1 cellular context compared by ENCODE assay signal in the genomic region with DNA sequence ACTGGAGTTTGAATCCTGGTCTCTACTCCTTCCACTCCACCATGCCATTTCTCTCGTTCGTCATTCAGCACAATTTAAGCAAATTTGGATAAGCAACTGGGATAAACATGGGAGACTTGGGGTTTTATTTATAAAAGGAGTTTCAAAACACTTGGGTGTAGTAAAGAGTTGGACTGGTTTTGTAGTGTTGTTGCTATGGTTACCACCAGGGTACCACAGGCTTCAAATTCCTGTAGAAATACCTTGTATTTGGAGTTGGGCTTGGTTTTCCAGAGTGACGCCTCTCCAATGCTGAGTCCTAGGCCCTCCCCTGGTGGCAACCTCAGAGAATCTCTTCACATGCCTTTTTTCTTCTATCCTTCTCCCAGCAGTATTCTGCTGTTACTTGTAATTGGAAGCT.
TF ChIP-seq lines count a peak whose summit lies in the region.

No MANE protein-coding gene starts in this region.

TF ChIP-seq in HepG2, 621 proteins besides CTCF, POLR2A, EP300 and RAD21:
- no peak for TF ChIP-seq ZNF567 (CRISPR knock-in tag; IDR thresholded peaks at IDR 0.05; ENCODE audit: borderline replicate concordance)
- TF ChIP-seq ZNF430 (CRISPR knock-in tag; IDR thresholded peaks at IDR 0.05) = no peak
- no peak for TF ChIP-seq SMAD3 (CRISPR knock-in tag; IDR thresholded peaks at IDR 0.05)
- no peak for TF ChIP-seq ZNF75D (CRISPR knock-in tag; IDR thresholded peaks at IDR 0.05; ENCODE audit: borderline replicate concordance)
- peak; percentile 29; the same call in 1 of the 2 replicates for TF ChIP-seq RFX1 (IDR thresholded peaks at IDR 0.05)
